In the genomic region with DNA sequence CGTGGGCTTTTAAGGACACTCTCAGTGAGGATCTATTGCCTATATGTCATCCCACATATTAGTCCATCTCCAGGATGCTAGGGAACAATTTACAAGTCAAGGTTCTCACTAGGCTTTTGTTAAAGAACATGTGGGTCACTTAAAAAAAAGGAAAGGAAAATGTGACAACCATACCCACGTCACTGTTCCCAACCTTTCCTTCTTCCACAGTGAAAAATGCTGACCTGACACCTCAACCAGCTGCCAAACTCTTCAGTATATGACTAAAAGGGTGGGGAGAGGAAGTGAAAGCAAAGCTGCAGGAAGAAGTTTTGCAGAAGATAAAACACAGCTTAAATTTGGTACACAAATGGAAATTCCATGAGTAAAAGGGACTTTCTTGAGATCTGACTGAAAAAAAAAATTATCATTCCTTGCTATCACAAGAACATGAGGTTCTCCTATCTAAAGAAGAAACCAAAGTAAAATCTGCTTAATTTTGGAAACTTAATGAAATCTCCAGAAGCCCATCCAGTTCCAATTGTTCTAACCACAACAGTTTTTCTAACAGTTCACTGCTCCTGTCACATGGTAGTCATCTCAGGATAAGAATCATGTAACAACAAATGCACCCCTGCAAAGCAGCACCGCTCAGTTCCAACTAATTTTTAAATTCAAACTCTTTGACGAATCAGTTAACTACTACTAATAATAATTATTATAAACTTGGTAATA, we compare ENCODE assay signal across 2 cellular contexts.
TF ChIP-seq lines count a peak whose summit lies in the region.

No MANE protein-coding gene starts in this region.

TF ChIP-seq in SK-N-SH, 30 proteins besides CTCF, POLR2A, EP300 and RAD21 (continued from another document):
- TF ChIP-seq, protein P1, sequence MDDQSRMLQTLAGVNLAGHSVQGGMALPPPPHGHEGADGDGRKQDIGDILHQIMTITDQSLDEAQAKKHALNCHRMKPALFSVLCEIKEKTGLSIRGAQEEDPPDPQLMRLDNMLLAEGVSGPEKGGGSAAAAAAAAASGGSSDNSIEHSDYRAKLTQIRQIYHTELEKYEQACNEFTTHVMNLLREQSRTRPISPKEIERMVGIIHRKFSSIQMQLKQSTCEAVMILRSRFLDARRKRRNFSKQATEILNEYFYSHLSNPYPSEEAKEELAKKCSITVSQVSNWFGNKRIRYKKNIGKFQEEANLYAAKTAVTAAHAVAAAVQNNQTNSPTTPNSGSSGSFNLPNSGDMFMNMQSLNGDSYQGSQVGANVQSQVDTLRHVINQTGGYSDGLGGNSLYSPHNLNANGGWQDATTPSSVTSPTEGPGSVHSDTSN (IDR thresholded peaks at IDR 0.05) = no peak
- TF ChIP-seq FOXM1 (IDR thresholded peaks at IDR 0.05; ENCODE audit: low read depth) (no peak), SMC3 (IDR thresholded peaks at IDR 0.05; ENCODE audit: low read depth, low read length) (no peak), JUND (IDR thresholded peaks at IDR 0.05) (no peak), SIN3A (IDR thresholded peaks at IDR 0.05; ENCODE audit: borderline replicate concordance, low read depth, low read length) (no peak), TEAD4 (IDR thresholded peaks at IDR 0.05; ENCODE audit: borderline replicate concordance, insufficient read depth) (no peak), RCOR1 (IDR thresholded peaks at IDR 0.05; ENCODE audit: low read length) (no peak), MEF2A (IDR thresholded peaks at IDR 0.05; ENCODE audit: borderline replicate concordance, low read depth) (no peak), TCF12 (IDR thresholded peaks at IDR 0.05) (no peak), NFIC (IDR thresholded peaks at IDR 0.05; ENCODE audit: borderline replicate concordance) (no peak), YY1 (IDR thresholded peaks at IDR 0.05; ENCODE audit: low read depth) (no peak), ELF1 (IDR thresholded peaks at IDR 0.05) (no peak)
- TF ChIP-seq, protein P2, sequence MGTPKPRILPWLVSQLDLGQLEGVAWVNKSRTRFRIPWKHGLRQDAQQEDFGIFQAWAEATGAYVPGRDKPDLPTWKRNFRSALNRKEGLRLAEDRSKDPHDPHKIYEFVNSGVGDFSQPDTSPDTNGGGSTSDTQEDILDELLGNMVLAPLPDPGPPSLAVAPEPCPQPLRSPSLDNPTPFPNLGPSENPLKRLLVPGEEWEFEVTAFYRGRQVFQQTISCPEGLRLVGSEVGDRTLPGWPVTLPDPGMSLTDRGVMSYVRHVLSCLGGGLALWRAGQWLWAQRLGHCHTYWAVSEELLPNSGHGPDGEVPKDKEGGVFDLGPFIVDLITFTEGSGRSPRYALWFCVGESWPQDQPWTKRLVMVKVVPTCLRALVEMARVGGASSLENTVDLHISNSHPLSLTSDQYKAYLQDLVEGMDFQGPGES (IDR thresholded peaks at IDR 0.05; ENCODE audit: low read depth, low read length) = no peak
- TF ChIP-seq, protein P3, sequence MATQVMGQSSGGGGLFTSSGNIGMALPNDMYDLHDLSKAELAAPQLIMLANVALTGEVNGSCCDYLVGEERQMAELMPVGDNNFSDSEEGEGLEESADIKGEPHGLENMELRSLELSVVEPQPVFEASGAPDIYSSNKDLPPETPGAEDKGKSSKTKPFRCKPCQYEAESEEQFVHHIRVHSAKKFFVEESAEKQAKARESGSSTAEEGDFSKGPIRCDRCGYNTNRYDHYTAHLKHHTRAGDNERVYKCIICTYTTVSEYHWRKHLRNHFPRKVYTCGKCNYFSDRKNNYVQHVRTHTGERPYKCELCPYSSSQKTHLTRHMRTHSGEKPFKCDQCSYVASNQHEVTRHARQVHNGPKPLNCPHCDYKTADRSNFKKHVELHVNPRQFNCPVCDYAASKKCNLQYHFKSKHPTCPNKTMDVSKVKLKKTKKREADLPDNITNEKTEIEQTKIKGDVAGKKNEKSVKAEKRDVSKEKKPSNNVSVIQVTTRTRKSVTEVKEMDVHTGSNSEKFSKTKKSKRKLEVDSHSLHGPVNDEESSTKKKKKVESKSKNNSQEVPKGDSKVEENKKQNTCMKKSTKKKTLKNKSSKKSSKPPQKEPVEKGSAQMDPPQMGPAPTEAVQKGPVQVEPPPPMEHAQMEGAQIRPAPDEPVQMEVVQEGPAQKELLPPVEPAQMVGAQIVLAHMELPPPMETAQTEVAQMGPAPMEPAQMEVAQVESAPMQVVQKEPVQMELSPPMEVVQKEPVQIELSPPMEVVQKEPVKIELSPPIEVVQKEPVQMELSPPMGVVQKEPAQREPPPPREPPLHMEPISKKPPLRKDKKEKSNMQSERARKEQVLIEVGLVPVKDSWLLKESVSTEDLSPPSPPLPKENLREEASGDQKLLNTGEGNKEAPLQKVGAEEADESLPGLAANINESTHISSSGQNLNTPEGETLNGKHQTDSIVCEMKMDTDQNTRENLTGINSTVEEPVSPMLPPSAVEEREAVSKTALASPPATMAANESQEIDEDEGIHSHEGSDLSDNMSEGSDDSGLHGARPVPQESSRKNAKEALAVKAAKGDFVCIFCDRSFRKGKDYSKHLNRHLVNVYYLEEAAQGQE (IDR thresholded peaks at IDR 0.05; ENCODE audit: low read depth, low read length) = no peak

TF ChIP-seq in SK-N-SH treated with all-trans-retinoic acid at 6 μM for 48 hours, 23 proteins besides CTCF, POLR2A, EP300 and RAD21 (continued from another document):
- TF ChIP-seq, protein P4, sequence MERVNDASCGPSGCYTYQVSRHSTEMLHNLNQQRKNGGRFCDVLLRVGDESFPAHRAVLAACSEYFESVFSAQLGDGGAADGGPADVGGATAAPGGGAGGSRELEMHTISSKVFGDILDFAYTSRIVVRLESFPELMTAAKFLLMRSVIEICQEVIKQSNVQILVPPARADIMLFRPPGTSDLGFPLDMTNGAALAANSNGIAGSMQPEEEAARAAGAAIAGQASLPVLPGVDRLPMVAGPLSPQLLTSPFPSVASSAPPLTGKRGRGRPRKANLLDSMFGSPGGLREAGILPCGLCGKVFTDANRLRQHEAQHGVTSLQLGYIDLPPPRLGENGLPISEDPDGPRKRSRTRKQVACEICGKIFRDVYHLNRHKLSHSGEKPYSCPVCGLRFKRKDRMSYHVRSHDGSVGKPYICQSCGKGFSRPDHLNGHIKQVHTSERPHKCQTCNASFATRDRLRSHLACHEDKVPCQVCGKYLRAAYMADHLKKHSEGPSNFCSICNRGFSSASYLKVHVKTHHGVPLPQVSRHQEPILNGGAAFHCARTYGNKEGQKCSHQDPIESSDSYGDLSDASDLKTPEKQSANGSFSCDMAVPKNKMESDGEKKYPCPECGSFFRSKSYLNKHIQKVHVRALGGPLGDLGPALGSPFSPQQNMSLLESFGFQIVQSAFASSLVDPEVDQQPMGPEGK (CRISPR knock-in tag; IDR thresholded peaks at IDR 0.05; ENCODE audit: borderline replicate concordance) = no peak
- no peak for TF ChIP-seq ISL1 (CRISPR knock-in tag; IDR thresholded peaks at IDR 0.05)
- TF ChIP-seq, protein P5, sequence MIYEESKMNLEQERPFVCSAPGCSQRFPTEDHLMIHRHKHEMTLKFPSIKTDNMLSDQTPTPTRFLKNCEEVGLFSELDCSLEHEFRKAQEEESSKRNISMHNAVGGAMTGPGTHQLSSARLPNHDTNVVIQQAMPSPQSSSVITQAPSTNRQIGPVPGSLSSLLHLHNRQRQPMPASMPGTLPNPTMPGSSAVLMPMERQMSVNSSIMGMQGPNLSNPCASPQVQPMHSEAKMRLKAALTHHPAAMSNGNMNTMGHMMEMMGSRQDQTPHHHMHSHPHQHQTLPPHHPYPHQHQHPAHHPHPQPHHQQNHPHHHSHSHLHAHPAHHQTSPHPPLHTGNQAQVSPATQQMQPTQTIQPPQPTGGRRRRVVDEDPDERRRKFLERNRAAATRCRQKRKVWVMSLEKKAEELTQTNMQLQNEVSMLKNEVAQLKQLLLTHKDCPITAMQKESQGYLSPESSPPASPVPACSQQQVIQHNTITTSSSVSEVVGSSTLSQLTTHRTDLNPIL (CRISPR knock-in tag; IDR thresholded peaks at IDR 0.05; ENCODE audit: low read depth) = no peak
- no peak for TF ChIP-seq SNAI2 (CRISPR knock-in tag; IDR thresholded peaks at IDR 0.05)
- no peak for TF ChIP-seq ZFP30 (CRISPR knock-in tag; IDR thresholded peaks at IDR 0.05)
- no peak for TF ChIP-seq RARB (CRISPR knock-in tag; IDR thresholded peaks at IDR 0.05)
- TF ChIP-seq CSDC2 (CRISPR knock-in tag; IDR thresholded peaks at IDR 0.05) = no peak
- no peak for TF ChIP-seq ZFP3 (CRISPR knock-in tag; IDR thresholded peaks at IDR 0.05)
